ENCODE assay signal across 23 cellular contexts in the genomic region with DNA sequence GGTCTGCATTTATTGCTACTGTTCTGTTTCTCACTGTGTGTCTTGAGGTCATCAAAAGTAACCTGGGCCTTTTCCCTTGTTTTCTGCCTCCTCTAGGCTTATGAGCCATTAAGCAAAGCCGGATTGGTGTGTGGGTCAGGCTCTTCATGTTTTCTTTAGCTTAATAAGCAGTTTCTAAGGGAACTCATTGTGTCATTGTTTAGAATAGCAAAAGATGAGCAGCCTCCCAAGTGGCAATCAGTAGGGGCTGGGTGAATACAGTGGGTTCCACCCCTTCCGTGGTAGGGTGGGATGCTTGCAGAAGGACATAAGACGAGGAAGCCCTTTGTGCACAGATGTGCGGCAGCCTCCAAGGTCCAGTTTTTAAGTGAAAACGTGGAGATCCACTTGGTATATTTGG. TPM values are rescaled to one million over a fixed set of nuclear protein-coding genes. Genes with fewer than 3 reads are reported as not detected.
DNase-seq lines count a peak whose midpoint lies in the region; ATAC-seq, FAIRE-seq and TF ChIP-seq lines count a peak whose summit lies in the region.
"Had no signal": no experiment of that assay in that cellular context is flagged by ENCODE, and none has a peak within 500 bp of the region (broad histone marks: within the 10 kb centered on the region; RNA-seq: fewer than 3 reads in every experiment).

No MANE protein-coding gene starts in this region.

- H3K23ac ChIP-seq in trophoblast cell (ENCODE audit: low read length): no peak overlapping the region

- no peak for DNase-seq in right lobe of liver
- DNase-seq in HepG2 (ENCODE audit: low spot score): no peak
- DNase-seq in dermis blood vessel endothelial cell: peak; percentile 89
- no peak for DNase-seq in left lung
- DNase-seq in aorta: no peak
- no peak for DNase-seq in trophoblast cell
- DNase-seq: anterior cingulate cortex; Caco-2; effector memory CD4-positive, alpha-beta T cell; GF-D8; Kasumi-1; NCI-H1694 treated with DMSO at 0.1 percent for 48 hours; NCI-H526 treated with DMSO at 0.1 percent for 48 hours; occipital lobe; RPMI8226; stimulated activated CD4-positive, alpha-beta T cell treated with anti-CD3 and anti-CD28 coated beads, Interleukin-12 subunit alpha, Interleukin-12 subunit beta, amount 100 ng/mL, for 4 hours; T1000 had no signal

- BruUV-seq in HepG2 (replicated peaks; lab: Mats Ljungman, UMichigan): no TSS peak

- no peak overlapping the region for H4K12ac ChIP-seq in trophoblast cell (ENCODE audit: low read depth, low read length)

- H3K79me1 ChIP-seq in trophoblast cell (ENCODE audit: low read length): no peaks in the 10 kb centered on the region

- no peak overlapping the region for H3K9ac ChIP-seq in HepG2 (ENCODE audit: insufficient read depth, low read depth, low read length)
- H3K9ac ChIP-seq in trophoblast cell (ENCODE audit: low read length): no peak overlapping the region

- H3K4me1 ChIP-seq in right lobe of liver (no peaks in the 10 kb centered on the region), HepG2 (ENCODE audit: insufficient read depth, low read length) (no peaks in the 10 kb centered on the region), left lung (peaks cover 4 to 41% of the 10 kb centered on the region in 2 donors), aorta (ENCODE audit: control insufficient read depth in 1 of 2, insufficient read depth in 2 of 2, low read length in 2 of 2) (peaks cover 0 to 5% of the 10 kb centered on the region in 2 donors), trophoblast cell (ENCODE audit: control insufficient read depth in 1 of 2, insufficient read depth in 2 of 2, low read length in 2 of 2) (peaks cover 2 to 5% of the 10 kb centered on the region in 2 experiments)
- H3K4me1 ChIP-seq: Caco-2, HAP-1 had no signal

- TF ChIP-seq POLR2A in right lobe of liver (IDR thresholded peaks at IDR 0.05) (no peak), HepG2 (IDR thresholded peaks at IDR 0.05; ENCODE audit: insufficient read depth in 1 of 2, low read depth in 2 of 2, low read length in 2 of 2) (no peak)

- TF ChIP-seq CTCF in right lobe of liver (IDR thresholded peaks at IDR 0.05) (no peak), HepG2 (CRISPR knock-in tag; IDR thresholded peaks at IDR 0.05) (no peak), left lung (IDR thresholded peaks at IDR 0.05) (no peak)

- H3K18ac ChIP-seq in trophoblast cell (ENCODE audit: low read length): no peak overlapping the region

- TF ChIP-seq RAD21 in HepG2 (CRISPR knock-in tag; IDR thresholded peaks at IDR 0.05): no peak

- no peak overlapping the region for H3K4ac ChIP-seq in trophoblast cell (ENCODE audit: low read depth, low read length)

- H3K4me3 ChIP-seq in right lobe of liver (no peak overlapping the region), HepG2 (replicated peaks in 1 of 3; ENCODE audit: insufficient read depth in 1 of 3, low read depth in 2 of 3, low read length in 3 of 3) (no peak overlapping the region), left lung (no peak overlapping the region), aorta (ENCODE audit: low read length in 2 of 2) (no peak overlapping the region), trophoblast cell (ENCODE audit: low read depth, low read length) (no peak overlapping the region)
- H3K4me3 ChIP-seq: HAP-1, lung, suprapubic skin had no signal

- H4K20me1 ChIP-seq in HepG2 (ENCODE audit: insufficient read depth, low read length): peaks cover 14% of the 10 kb centered on the region; the same call in 1 of the 2 replicates

- H4K91ac ChIP-seq in trophoblast cell (ENCODE audit: low read depth, low read length): no peak overlapping the region

- no peaks in the 10 kb centered on the region for H3K36me3 ChIP-seq in right lobe of liver
- H3K36me3 ChIP-seq in HepG2 (replicated peaks in 1 of 2; ENCODE audit: control insufficient read depth in 1 of 2, insufficient read depth in 2 of 2, low read length in 2 of 2): peaks cover 10 to 19% of the 10 kb centered on the region in 2 experiments; a peak in 2 of 5 replicates
- H3K36me3 ChIP-seq in left lung: peaks cover 0 to 9% of the 10 kb centered on the region in 2 donors
- no peaks in the 10 kb centered on the region for H3K36me3 ChIP-seq in aorta (ENCODE audit: control insufficient read depth in 1 of 2, insufficient read depth in 2 of 2, low read length in 1 of 2)
- peaks cover 2 to 5% of the 10 kb centered on the region in 2 experiments for H3K36me3 ChIP-seq in trophoblast cell (ENCODE audit: control insufficient read depth in 1 of 2, insufficient read depth in 2 of 2, low read length in 2 of 2)
- H3K36me3 ChIP-seq: suprapubic skin had no signal

- no peak overlapping the region for H2BK5ac ChIP-seq in trophoblast cell (ENCODE audit: low read depth, low read length, poor library complexity)

- H4K8ac ChIP-seq in trophoblast cell (ENCODE audit: low read depth, low read length): no peak overlapping the region

- no peak overlapping the region for H2BK12ac ChIP-seq in trophoblast cell (ENCODE audit: low read length)

- H2AK5ac ChIP-seq in trophoblast cell (ENCODE audit: low read length): no peak overlapping the region

- H3K79me2 ChIP-seq in HepG2 (ENCODE audit: insufficient read depth, low read length): peaks cover 47% of the 10 kb centered on the region
- no peaks in the 10 kb centered on the region for H3K79me2 ChIP-seq in trophoblast cell (ENCODE audit: control insufficient read depth, insufficient read depth, low read length, poor library complexity)

- H2AFZ ChIP-seq in HepG2 (ENCODE audit: low read length) (no peak overlapping the region), trophoblast cell (ENCODE audit: insufficient read depth, low read length, poor library complexity) (no peak overlapping the region)

- WGBS in right lobe of liver (ENCODE audit: insufficient coverage, low coverage, low lambda C conversion rate, missing lambda C conversion rate): 26% methylated on average over 3 of the region's 5 CpGs
- 75% methylated on average over 5 of the region's 5 CpGs for WGBS in HepG2 (ENCODE audit: low lambda C conversion rate)
- WGBS in aorta, 2 donors: 2 to 8% methylated on average over 5 of the region's 5 CpGs
- no CpG with 5 or more reads among the region's 5 CpGs for whole genome bisulfite sequencing in trophoblast cell (ENCODE audit: extremely low coverage, insufficient coverage, insufficient read length)

- H2BK120ac ChIP-seq in trophoblast cell (ENCODE audit: insufficient read depth, low read length, poor library complexity): no peak overlapping the region

- intact Hi-C loops in right lobe of liver (cut with DNase I): no loop called here
- intact Hi-C loops in HepG2 (cut with micrococcal nuclease; ENCODE audit: unreplicated experiment): no loop called here
- intact Hi-C loops in left lung (cut with DNase I): no loop called here
- intact Hi-C loops in aorta (cut with DNase I): no loop called here

- no peak for TF ChIP-seq EP300 in HepG2 (IDR thresholded peaks at IDR 0.05; ENCODE audit: low read depth in 2 of 2, low read length in 2 of 2)
- TF ChIP-seq EP300 in HepG2 (CRISPR knock-in tag; IDR thresholded peaks at IDR 0.05; ENCODE audit: borderline replicate concordance): no peak

- CTCF ChIA-PET in HepG2 (lab: Yijun Ruan, JAX; ENCODE audit: low intra/inter-chr PET ratio, low total read pairs): no interaction called here

- no peak overlapping the region for H3K14ac ChIP-seq in trophoblast cell (ENCODE audit: low read length)

- ATAC-seq in right lobe of liver (peak; percentile 27 to 63 (median 50)), HepG2 (no peak), left lung (peak; percentile 17), aorta (ENCODE audit: low FRiP score) (peak; percentile 70), GM21390 (IDR thresholded peaks at IDR 0.05; ENCODE audit: unreplicated experiment) (no peak), GM19467 (IDR thresholded peaks at IDR 0.05; ENCODE audit: unreplicated experiment) (no peak)

- FAIRE-seq in HepG2 (lab: Jason Lieb, UNC): no peak

- POLR2A ChIA-PET in HepG2 (lab: Yijun Ruan, JAX): no interaction called here

- in situ Hi-C loops in HepG2 (cut with HindIII; ENCODE audit: extremely low pct_ligation_motif_present, low pct_unique_long_range_greater_than_20kb): no loop called here

- H3K27me3 ChIP-seq in right lobe of liver: no peaks in the 10 kb centered on the region
- H3K27me3 ChIP-seq in HepG2 (ENCODE audit: control insufficient read depth in 1 of 2, insufficient read depth in 2 of 2, low read length in 2 of 2): no peaks in the 10 kb centered on the region
- no peaks in the 10 kb centered on the region for H3K27me3 ChIP-seq in left lung
- H3K27me3 ChIP-seq in aorta (ENCODE audit: control insufficient read depth in 1 of 2, insufficient read depth in 2 of 2, low read length in 1 of 2): no peaks in the 10 kb centered on the region
- H3K27me3 ChIP-seq in trophoblast cell (ENCODE audit: insufficient read depth, low read length): no peaks in the 10 kb centered on the region
- H3K27me3 ChIP-seq: suprapubic skin had no signal

- H3K27ac ChIP-seq in right lobe of liver: no peak overlapping the region
- no peak overlapping the region for H3K27ac ChIP-seq in HepG2 (ENCODE audit: extremely low read length, insufficient read depth, low read length)
- peak overlapping the region in 1 of 2 donors; percentile 50 for H3K27ac ChIP-seq in left lung
- H3K27ac ChIP-seq in aorta (ENCODE audit: low read depth in 1 of 2, low read length in 2 of 2): peak overlapping the region in 1 of 2 donors; percentile 42
- no peak overlapping the region for H3K27ac ChIP-seq in trophoblast cell (ENCODE audit: low read depth, low read length)
- H3K27ac ChIP-seq: HL-60, suprapubic skin had no signal

- peaks cover 0 to 4% (median 0%) of the 10 kb centered on the region in 4 donors for H3K9me3 ChIP-seq in right lobe of liver
- H3K9me3 ChIP-seq in HepG2 (ENCODE audit: low read length): peaks cover 33% of the 10 kb centered on the region
- peaks cover 0 to 32% of the 10 kb centered on the region in 2 donors for H3K9me3 ChIP-seq in left lung
- no peaks in the 10 kb centered on the region for H3K9me3 ChIP-seq in aorta (ENCODE audit: control insufficient read depth, low read length)
- H3K9me3 ChIP-seq in trophoblast cell (ENCODE audit: insufficient read depth, low read depth, low read length): peaks cover 7% of the 10 kb centered on the region

- H3K4me2 ChIP-seq in HepG2 (ENCODE audit: low read depth, low read length) (no peak overlapping the region), trophoblast cell (ENCODE audit: low read length) (no peak overlapping the region)

RNA-seq across cellular contexts. Expression of gene ABCC1, which starts 34.5 kb away (rescaled TPM):
- total RNA-seq in right lobe of liver (1 to 10 TPM; 1.9 to 6.7 (median 4.1) TPM), HepG2 (2016; rRNA removed; fragmentation: Illumina TruSeq; extraction: Trizol) (10.2 and 13.0 TPM in 2 replicates), dermis blood vessel endothelial cell (35.7 and 70.6 TPM in 2 replicates), left lung (10 to 100 TPM; 33.3 to 44.6 TPM), aorta (10 to 100 TPM; 56.5 to 61.9 TPM)
- 6.2 and 6.4 TPM in 2 replicates for total RNA-seq in HepG2 (2016; cell fraction: cytosol; rRNA removed; fragmentation: Illumina TruSeq; extraction: Trizol; ENCODE audit: low read depth)
- 8.4 and 12.8 TPM in 2 replicates for total RNA-seq in HepG2 (2016; cell fraction: insoluble cytoplasmic fraction; rRNA removed; fragmentation: Illumina TruSeq; extraction: Trizol)
- total RNA-seq in HepG2 (2016; cell fraction: membrane; rRNA removed; fragmentation: Illumina TruSeq; extraction: Trizol): 7.7 and 8.5 TPM in 2 replicates
- total RNA-seq in HepG2 (2016; cell fraction: nucleus; rRNA removed; fragmentation: Illumina TruSeq; extraction: Trizol): 23.8 and 28.6 TPM in 2 replicates
- polyA plus RNA-seq in HepG2 (2011; rRNA removed) (30.6 and 38.1 TPM in 2 replicates), aorta (10 to 100 TPM in 1 of 2 donors, 1 to 10 TPM in 1; 2.9 to 30.8 TPM)
- polyA plus RNA-seq in HepG2 (2011; cell fraction: cytosol; rRNA removed): 14.1 and 14.7 TPM in 2 replicates
- 110 and 133 TPM in 2 replicates for polyA plus RNA-seq in HepG2 (2011; cell fraction: nucleus; rRNA removed)
- polyA plus RNA-seq in HepG2 (2012): 23.1 and 36.8 TPM in 2 replicates
- 1.3 TPM in 2 replicates for polyA plus RNA-seq in HepG2 (2016; cell fraction: cytosol; fragmentation: Illumina TruSeq; extraction: Trizol; ENCODE audit: low read depth)
- 6.5 and 9.3 TPM in 2 replicates for polyA plus RNA-seq in HepG2 (2016; cell fraction: insoluble cytoplasmic fraction; fragmentation: Illumina TruSeq; extraction: Trizol; ENCODE audit: low read depth)
- 2.5 and 3.5 TPM in 2 replicates for polyA plus RNA-seq in HepG2 (2016; cell fraction: membrane; fragmentation: Illumina TruSeq; extraction: Trizol; ENCODE audit: low read depth)
- polyA plus RNA-seq in HepG2 (2016; cell fraction: nucleus; fragmentation: Illumina TruSeq; extraction: Trizol; ENCODE audit: insufficient read depth, low read depth): 47.8 and 49.6 TPM in 2 replicates
- 87.8 and 152 TPM in 2 replicates for polyA minus RNA-seq in HepG2 (2011; rRNA and poly(A)+ RNA removed; ENCODE audit: low replicate concordance)
- polyA minus RNA-seq in HepG2 (2011; cell fraction: cytosol; rRNA and poly(A)+ RNA removed): 36.7 and 46.7 TPM in 2 replicates
- polyA minus RNA-seq in HepG2 (2011; cell fraction: nucleus; rRNA and poly(A)+ RNA removed): 61.3 and 64.6 TPM in 2 replicates
- 15.6 and 16.1 TPM in 2 replicates for polyA plus RNA-seq in trophoblast cell (2013)

Comparison
In these comparisons a context has a peak if more than half of its experiments do, and no peak if none do; other contexts are left out.
1. ATAC-seq: peak in right lobe of liver (4 of 4), left lung (single experiment) and aorta (single experiment); none in HepG2 (single experiment), GM21390 (single experiment) and GM19467 (single experiment).